8 cellular contexts compared by ENCODE assay signal in the genomic region with DNA sequence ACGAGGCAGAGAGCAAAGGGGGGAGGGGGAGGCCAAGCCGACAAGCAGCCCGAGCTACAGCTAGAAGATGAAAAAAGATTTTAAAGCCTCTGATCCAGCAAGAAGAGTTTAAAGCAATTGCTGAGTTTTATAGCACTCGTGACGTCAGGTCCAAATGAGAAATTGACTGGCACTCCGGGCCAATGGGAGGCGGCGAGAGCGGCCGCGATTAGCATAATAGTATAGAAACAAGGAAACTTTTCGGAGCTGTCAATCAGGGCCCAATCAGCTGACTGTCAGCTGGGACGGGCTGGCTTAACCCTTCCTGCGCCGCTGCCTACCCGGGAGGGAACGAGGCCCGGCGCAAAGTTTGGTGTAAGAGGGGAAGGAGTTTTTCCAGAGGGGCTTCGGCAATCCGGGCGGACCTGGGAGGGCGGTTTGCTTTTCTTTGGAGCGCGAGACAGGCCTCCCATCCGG. TPM values are rescaled to one million over a fixed set of nuclear protein-coding genes. Genes with fewer than 3 reads are reported as not detected.
A peak's percentile ranks its signal among the peaks of the same experiment; 100 is the strongest.
DNase-seq lines count a peak whose midpoint lies in the region; ATAC-seq and TF ChIP-seq lines count a peak whose summit lies in the region.

MAF (minus strand) TSS at position 102 of the 456 bp plus-strand sequence. CDS start 835 bp downstream, outside the sequence.

- WGBS in esophagus muscularis mucosa: 2% methylated on average over 13 of the region's 26 CpGs

- CTCF ChIA-PET in Panc1 (lab: Charles Lee): interaction anchor here (0.5 to 1.1 kb wide), 2 partner anchors 894 to 1060 kb away, joined by 3 read pairs; no protein-coding TSS in a partner anchor

- ATAC-seq in Panc1: peak; percentile 59

- POLR2A ChIA-PET in Panc1 (lab: Charles Lee): no interaction called here

- H3K4me1 ChIP-seq in Panc1 (ENCODE audit: control insufficient read depth, insufficient read depth, low read length): peaks cover 4% of the 10 kb centered on the region; the same call in 1 of the 2 replicates
- H3K4me1 ChIP-seq in esophagus muscularis mucosa: peaks cover 0 to 43% (median 33%) of the 10 kb centered on the region in 4 donors

- BruUV-seq in Panc1 (replicated peaks; lab: Mats Ljungman, UMichigan): no TSS peak

- no peak for TF ChIP-seq CTCF in Panc1 (IDR thresholded peaks at IDR 0.05)
- TF ChIP-seq CTCF in esophagus muscularis mucosa (IDR thresholded peaks at IDR 0.05): no peak

- H3K36me3 ChIP-seq in Panc1 (ENCODE audit: control insufficient read depth, insufficient read depth, low read length) (no peaks in the 10 kb centered on the region), esophagus muscularis mucosa (no peaks in the 10 kb centered on the region)

- peak; percentile 87 for DNase-seq in Caki2 (ENCODE audit: low read depth)
- peak; percentile 84 for DNase-seq in HK-2 (ENCODE audit: unreplicated experiment)
- DNase-seq in Panc1 (ENCODE audit: low read depth, low spot score): no peak
- peak; percentile 74 to 85 for DNase-seq in activated T-helper 1 cell treated with anti-CD3 and anti-CD28 coated beads, Interleukin-2, amount 50 U/mL, for 16 hours (ENCODE audit: low read depth in 1 of 2, low spot score in 1 of 2)
- DNase-seq in esophagus muscularis mucosa (ENCODE audit: extremely low spot score): peak; percentile 96
- peak; percentile 98 for DNase-seq in mucosa of gallbladder (ENCODE audit: low spot score)
- DNase-seq in stimulated activated CD8-positive, alpha-beta memory T cell treated with anti-CD3 and anti-CD28 coated beads, Interleukin-15, amount 100 ng/mL, for 48 hours (ENCODE audit: low read depth in 2 of 2): peak; percentile 72 to 74
- DNase-seq in cerebellar nuclear complex (lab: John Stamatoyannopoulos, UW): no peak

- H3K27ac ChIP-seq in Panc1 (ENCODE audit: low read length) (no peak within 1 kb of the TSS), esophagus muscularis mucosa (replicated peaks in 1 of 4) (peak within 1 kb of the TSS; percentile 78 to 88 (median 86))

- H3K4me3 ChIP-seq in Panc1 (ENCODE audit: low read depth in 2 of 2, low read length in 2 of 2) (peak within 1 kb of the TSS; percentile 32 to 52), esophagus muscularis mucosa (peak within 1 kb of the TSS; percentile 60 to 80 (median 70))

- in situ Hi-C loops in Caki2 (cut with HindIII; ENCODE audit: low pct_unique_long_range_greater_than_20kb, low sequenced_read_pairs): no loop called here
- in situ Hi-C loops in Panc1 (cut with HindIII; ENCODE audit: low pct_unique_long_range_greater_than_20kb, low sequenced_read_pairs): no loop called here

- peak; percentile 13 for TF ChIP-seq POLR2A in esophagus muscularis mucosa (IDR thresholded peaks at IDR 0.05; ENCODE audit: low read depth)

- intact Hi-C loops in Panc1 (cut with micrococcal nuclease; ENCODE audit: unreplicated experiment): loop anchor here (5.0 kb wide), 1 partner anchor 893 kb away; no protein-coding TSS in a partner anchor
- intact Hi-C loops in esophagus muscularis mucosa (cut with DNase I): loop anchor here (2.0 to 10.0 kb wide), 4 partner anchors 526 to 1478 kb away; no protein-coding TSS in a partner anchor

- no peak for TF ChIP-seq EP300 in esophagus muscularis mucosa (IDR thresholded peaks at IDR 0.05)

- peaks cover 12% of the 10 kb centered on the region for H3K27me3 ChIP-seq in Panc1 (ENCODE audit: control insufficient read depth, insufficient read depth, low read length)
- peaks cover 0 to 22% (median 0%) of the 10 kb centered on the region in 4 donors for H3K27me3 ChIP-seq in esophagus muscularis mucosa

- no peaks in the 10 kb centered on the region for H3K9me3 ChIP-seq in Panc1 (ENCODE audit: control insufficient read depth, insufficient read depth, low read depth, low read length)
- H3K9me3 ChIP-seq in esophagus muscularis mucosa: no peaks in the 10 kb centered on the region

RNA-seq across cellular contexts. Expression of gene MAF, which starts in this region (rescaled TPM):
- 0.12 and 4.1 TPM in 2 replicates for total RNA-seq in Caki2 (2014; rRNA removed; shearing (Covaris generic); ENCODE audit: low replicate concordance)
- total RNA-seq in Panc1 (2021; ENCODE audit: unreplicated experiment) (0.46 TPM), esophagus muscularis mucosa (10 to 100 TPM; 30.4 to 55.1 (median 40.8) TPM), mucosa of gallbladder (84.3 TPM)
- polyA plus RNA-seq in Panc1 (2012; ENCODE audit: insufficient read length): 0.04 TPM

Comparison
In these comparisons a context has a peak if more than half of its experiments do, and no peak if none do; other contexts are left out.
1. Peak in ATAC-seq and H3K4me3 ChIP-seq in Panc1; RNA of the gene not detected or under 1 TPM.
2. DNase-seq: peak in Caki2 (single experiment), HK-2 (single experiment), activated T-helper 1 cell treated with anti-CD3 and anti-CD28 coated beads, Interleukin-2, amount 50 U/mL, for 16 hours (2 of 2), esophagus muscularis mucosa (single experiment), mucosa of gallbladder (single experiment) and stimulated activated CD8-positive, alpha-beta memory T cell treated with anti-CD3 and anti-CD28 coated beads, Interleukin-15, amount 100 ng/mL, for 48 hours (2 of 2); none in Panc1 (single experiment) and cerebellar nuclear complex (0 of 2).